ENCODE assay signal across 8 cellular contexts in the genomic region with DNA sequence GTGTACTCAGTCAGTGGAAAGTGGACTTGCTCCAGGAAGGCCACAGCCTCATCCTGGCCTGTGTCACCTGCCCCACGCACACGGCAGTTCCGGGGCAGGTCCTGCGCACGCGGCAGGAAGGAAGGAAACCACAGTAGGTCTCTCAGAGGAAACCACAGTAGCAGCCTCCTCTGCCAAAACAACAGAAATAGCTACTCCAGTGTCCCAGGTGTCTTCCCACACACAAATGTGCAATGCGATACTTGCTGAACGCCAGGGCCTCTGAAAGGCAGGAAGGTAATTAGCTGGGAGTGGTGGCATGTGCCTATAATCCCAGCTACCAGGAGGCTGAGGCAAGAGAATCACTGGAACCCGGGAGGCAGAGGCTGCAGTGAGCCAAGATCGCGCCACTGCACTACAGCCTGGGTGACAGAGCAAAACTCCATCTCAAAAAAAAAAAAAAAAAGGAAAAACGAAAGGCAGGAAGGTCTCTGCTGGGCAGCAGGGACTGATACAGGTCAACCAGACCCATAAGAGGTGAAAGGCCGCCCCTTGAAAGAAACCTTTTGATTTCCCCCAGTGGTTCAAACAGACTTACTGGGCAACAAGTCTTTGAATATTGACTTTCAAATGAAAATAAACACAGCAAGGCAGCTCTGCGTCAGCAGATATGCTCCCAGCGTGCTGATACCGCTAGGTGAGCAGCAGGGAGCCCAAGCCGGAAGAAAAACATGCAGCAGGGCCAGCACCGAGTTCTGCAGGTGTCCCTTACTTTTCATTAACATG. TPM values are rescaled to one million over a fixed set of nuclear protein-coding genes. Genes with fewer than 3 reads are reported as not detected.
DNase-seq lines count a peak whose midpoint lies in the region; ATAC-seq lines count a peak whose summit lies in the region.

No MANE protein-coding gene starts in this region.

- peak; percentile 96 for ATAC-seq in GM21515 (IDR thresholded peaks at IDR 0.05; ENCODE audit: unreplicated experiment)

- peak; percentile 77 for DNase-seq in GDM1 (lab: John Stamatoyannopoulos, UW)
- DNase-seq in HuH-7 (ENCODE audit: low spot score): peak; percentile 41
- DNase-seq in activated T-cell treated with anti-CD3 and anti-CD28 coated beads for 48 hours (ENCODE audit: low read depth): peak; percentile 55
- DNase-seq in mucosa of gallbladder (ENCODE audit: low spot score): peak; percentile 37
- no peak for DNase-seq in NCI-H187 treated with DMSO at 0.1 percent for 48 hours (lab: John Stamatoyannopoulos, UW)
- DNase-seq in NCI-H345 treated with DMSO at 0.1 percent for 48 hours (lab: John Stamatoyannopoulos, UW; ENCODE audit: unreplicated experiment): no peak
- no peak for DNase-seq in NCI-H1436 treated with DMSO at 0.1 percent for 48 hours (lab: John Stamatoyannopoulos, UW)

RNA-seq across cellular contexts. Expression of gene CRYL1, which starts 49.5 kb away (rescaled TPM):
- total RNA-seq in mucosa of gallbladder: 62.9 TPM

Comparison
In these comparisons a context has a peak if more than half of its experiments do, and no peak if none do; other contexts are left out.
1. DNase-seq: peak in GDM1 (single experiment), HuH-7 (single experiment), activated T-cell treated with anti-CD3 and anti-CD28 coated beads for 48 hours (single experiment) and mucosa of gallbladder (single experiment); none in NCI-H187 treated with DMSO at 0.1 percent for 48 hours (single experiment), NCI-H345 treated with DMSO at 0.1 percent for 48 hours (single experiment) and NCI-H1436 treated with DMSO at 0.1 percent for 48 hours (single experiment).